In the genomic region with DNA sequence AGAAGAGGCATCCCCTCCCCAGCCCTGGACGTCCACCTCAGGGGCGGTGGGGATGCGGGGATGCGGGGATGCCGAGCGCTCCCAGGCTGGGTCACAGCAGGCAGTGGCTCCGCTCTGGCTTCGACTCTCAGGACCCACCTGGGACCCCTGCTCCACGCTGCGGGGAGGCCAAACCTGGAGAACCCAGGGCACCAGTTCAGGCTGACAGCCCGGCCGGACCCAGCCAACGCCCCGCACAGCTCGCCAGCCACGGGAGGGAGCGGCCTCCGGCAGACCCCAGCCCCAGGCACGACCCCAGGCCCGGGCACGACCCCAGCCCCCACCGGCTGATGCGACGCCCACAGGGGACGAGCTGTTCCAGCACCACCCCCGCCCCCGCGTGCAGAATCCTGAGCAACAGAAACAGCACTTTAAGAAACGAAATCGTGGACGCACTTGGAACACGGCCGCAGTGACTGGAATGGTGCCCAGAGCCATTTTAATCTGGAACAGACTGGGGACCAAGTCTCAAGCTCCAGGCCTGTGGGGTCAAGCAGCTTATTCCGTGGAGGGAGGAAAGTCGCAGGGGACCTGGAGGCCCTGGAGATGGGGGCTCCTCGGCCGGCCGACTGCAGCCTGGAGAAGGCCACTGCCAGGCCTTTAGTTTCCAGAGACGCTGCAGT, we compare ENCODE assay signal across 14 cellular contexts.
DNase-seq lines count a peak whose midpoint lies in the region; ATAC-seq and TF ChIP-seq lines count a peak whose summit lies in the region.
"Had no signal": no experiment of that assay in that cellular context is flagged by ENCODE, and none has a peak within 500 bp of the region (broad histone marks: within the 10 kb centered on the region; RNA-seq: fewer than 3 reads in every experiment).

No MANE protein-coding gene starts in this region.

- no peaks in the 10 kb centered on the region for H3K27me3 ChIP-seq in BLaER1 treated with 17β-estradiol and CSF1 and Interleukin-3, amounts not matched to agents 10 nM and 100 nM
- H3K27me3 ChIP-seq in right cardiac atrium (ENCODE audit: control insufficient read depth, insufficient read depth): no peaks in the 10 kb centered on the region
- no peaks in the 10 kb centered on the region for H3K27me3 ChIP-seq in skeletal muscle satellite cell (ENCODE audit: control insufficient read depth, insufficient read depth, low read length)
- no peaks in the 10 kb centered on the region for H3K27me3 ChIP-seq in CD8-positive, alpha-beta memory T cell (ENCODE audit: insufficient read depth, low read length, poor library complexity, severe bottlenecking)
- no peaks in the 10 kb centered on the region for H3K27me3 ChIP-seq in A673 (replicated peaks; ENCODE audit: insufficient read depth, low read depth, low read length, poor library complexity)

- intact Hi-C loops in right cardiac atrium (cut with DNase I) (loop anchor here in 3 of 4 donors (5.0 to 10.0 kb wide), 3 partner anchors 54 to 146 kb away; no protein-coding TSS in a partner anchor), A673 (cut with micrococcal nuclease; ENCODE audit: unreplicated experiment) (loop anchor here (5.0 kb wide), 1 partner anchor 181 kb away; no protein-coding TSS in a partner anchor)

- H4K20me1 ChIP-seq in BLaER1 treated with 17β-estradiol and CSF1 and Interleukin-3, amounts not matched to agents 10 nM and 100 nM: peaks cover 0 to 8% (median 0%) of the 10 kb centered on the region in 11 experiments; a peak in 1 of 22 replicates

- H3K36me3 Mint-ChIP-seq in CD8-positive, alpha-beta memory T cell: peaks cover 0 to 34% (median 5%) of the 10 kb centered on the region in 3 donors

- H3K36me3 ChIP-seq in BLaER1 treated with 17β-estradiol and CSF1 and Interleukin-3, amounts not matched to agents 10 nM and 100 nM: peaks cover 27 to 56% (median 48%) of the 10 kb centered on the region in 11 experiments; a peak in 21 of 22 replicates
- no peaks in the 10 kb centered on the region for H3K36me3 ChIP-seq in skeletal muscle satellite cell (ENCODE audit: insufficient read depth, low read length)
- H3K36me3 ChIP-seq in CD8-positive, alpha-beta memory T cell (ENCODE audit: insufficient read depth, low read length): no peaks in the 10 kb centered on the region
- H3K36me3 ChIP-seq in A673 (ENCODE audit: insufficient read depth, low read length, poor library complexity, severe bottlenecking): no peaks in the 10 kb centered on the region

- H3K9me3 ChIP-seq in BLaER1 treated with 17β-estradiol and CSF1 and Interleukin-3, amounts not matched to agents 10 nM and 100 nM (replicated peaks in 1 of 11): peaks cover 0 to 22% (median 0%) of the 10 kb centered on the region in 11 experiments; a peak in 10 of 22 replicates
- H3K9me3 ChIP-seq in right cardiac atrium (ENCODE audit: control insufficient read depth, low read length) (no peaks in the 10 kb centered on the region), skeletal muscle satellite cell (replicated peaks; ENCODE audit: low read length) (no peaks in the 10 kb centered on the region), A673 (ENCODE audit: low read depth, low read length, poor library complexity, severe bottlenecking) (no peaks in the 10 kb centered on the region)
- no peaks in the 10 kb centered on the region for H3K9me3 ChIP-seq in CD8-positive, alpha-beta memory T cell (ENCODE audit: low read length)

- peak overlapping the region; percentile 47 to 99 (median 81); a peak in 21 of 22 replicates for H3K27ac ChIP-seq in BLaER1 treated with 17β-estradiol and CSF1 and Interleukin-3, amounts not matched to agents 10 nM and 100 nM
- H3K27ac ChIP-seq in right cardiac atrium (ENCODE audit: low read length): peak overlapping the region; percentile 33
- no peak overlapping the region for H3K27ac ChIP-seq in CD8-positive, alpha-beta memory T cell (ENCODE audit: low read depth, low read length)
- no peak overlapping the region for H3K27ac ChIP-seq in A673 (ENCODE audit: low read depth, low read length, poor library complexity, severe bottlenecking)

- CTCF ChIA-PET in CD8-positive, alpha-beta memory T cell (lab: Charles Lee): interaction anchor here (0.6 kb wide), 1 partner anchor 519 kb away, joined by 3 read pairs; no protein-coding TSS in a partner anchor
- CTCF ChIA-PET in A673 (lab: Charles Lee): no interaction called here

- H3K4me3 ChIP-seq in BLaER1 treated with 17β-estradiol and CSF1 and Interleukin-3, amounts not matched to agents 10 nM and 100 nM: peak overlapping the region in 1 of 10 experiments; percentile 10; a peak in 2 of 20 replicates
- H3K4me3 ChIP-seq in cardiac fibroblast (replicated peaks in 1 of 2; ENCODE audit: low read depth in 2 of 2, low read length in 2 of 2) (no peak overlapping the region), right cardiac atrium (ENCODE audit: low read length) (no peak overlapping the region), skeletal muscle satellite cell (ENCODE audit: low read length) (no peak overlapping the region), A673 (ENCODE audit: low read depth, low read length, poor library complexity, severe bottlenecking) (no peak overlapping the region)
- H3K4me3 ChIP-seq in CD8-positive, alpha-beta memory T cell (ENCODE audit: low read length): no peak overlapping the region

- no peak overlapping the region for H3K4me3 Mint-ChIP-seq in CD8-positive, alpha-beta memory T cell
- H3K4me3 Mint-ChIP-seq: stimulated activated naive B cell treated with anti-CD40 and anti-IgM and Interleukin-4, amounts not matched to agents 10 μg/mL and 1 μg/mL and 100 μg/mL, for 72 hours had no signal

- peaks cover 80 to 95% (median 91%) of the 10 kb centered on the region in 10 experiments for H3K4me1 ChIP-seq in BLaER1 treated with 17β-estradiol and CSF1 and Interleukin-3, amounts not matched to agents 10 nM and 100 nM
- peaks cover 7% of the 10 kb centered on the region for H3K4me1 ChIP-seq in right cardiac atrium (ENCODE audit: control insufficient read depth, insufficient read depth, low read length)
- H3K4me1 ChIP-seq in skeletal muscle satellite cell (ENCODE audit: control insufficient read depth, insufficient read depth, low read length): peaks cover 74% of the 10 kb centered on the region
- H3K4me1 ChIP-seq in CD8-positive, alpha-beta memory T cell (ENCODE audit: insufficient read depth, low read length): peaks cover 89% of the 10 kb centered on the region
- no peaks in the 10 kb centered on the region for H3K4me1 ChIP-seq in A673 (ENCODE audit: insufficient read depth, low read length, poor library complexity, severe bottlenecking)

- peak overlapping the region; percentile 25 to 67 (median 51); a peak in 16 of 22 replicates for H3K9ac ChIP-seq in BLaER1 treated with 17β-estradiol and CSF1 and Interleukin-3, amounts not matched to agents 10 nM and 100 nM
- peak overlapping the region; percentile 70 for H3K9ac ChIP-seq in skeletal muscle satellite cell (ENCODE audit: low read depth, low read length)

- DNase-seq in cardiac fibroblast (ENCODE audit: low read depth in 2 of 2) (peak; percentile 49 to 67), right cardiac atrium (peak; percentile 75 to 91 (median 90)), NCI-H226 (no peak), glomerular visceral epithelial cell (ENCODE audit: extremely low spot score) (no peak), A673 (ENCODE audit: low spot score) (no peak)
- no peak for DNase-seq in CD8-positive, alpha-beta memory T cell
- DNase-seq: immature natural killer cell; Kasumi-1; NCI-H1436 treated with DMSO at 0.1 percent for 48 hours; NCI-H69; stimulated activated naive B cell treated with anti-CD40 and anti-IgM and Interleukin-4, amounts not matched to agents 10 μg/mL and 1 μg/mL and 100 μg/mL, for 72 hours had no signal

- POLR2A ChIA-PET in CD8-positive, alpha-beta memory T cell (lab: Charles Lee): no interaction called here
- POLR2A ChIA-PET in A673 (lab: Charles Lee; ENCODE audit: low non-redundant PET): no interaction called here

- no peaks in the 10 kb centered on the region for H3K27me3 Mint-ChIP-seq in CD8-positive, alpha-beta memory T cell
- H3K27me3 Mint-ChIP-seq: activated T-helper 17 cell treated with anti-CD3 and anti-CD28 coated beads, Interleukin-2, amount 50 U/mL, for 72 hours; stimulated activated naive B cell treated with anti-CD40 and anti-IgM and Interleukin-4, amounts not matched to agents 10 μg/mL and 1 μg/mL and 100 μg/mL, for 72 hours had no signal

- peak; percentile 4 to 10 for ATAC-seq in right cardiac atrium
- ATAC-seq: activated T-helper 17 cell treated with anti-CD3 and anti-CD28 coated beads, Interleukin-2, amount 50 U/mL, for 72 hours; stimulated activated naive B cell treated with anti-CD40 and anti-IgM and Interleukin-4, amounts not matched to agents 10 μg/mL and 1 μg/mL and 100 μg/mL, for 72 hours had no signal

- H3K27ac Mint-ChIP-seq in CD8-positive, alpha-beta memory T cell: peak overlapping the region in 1 of 8 donors; percentile 74
- H3K27ac Mint-ChIP-seq: activated T-helper 17 cell treated with anti-CD3 and anti-CD28 coated beads, Interleukin-2, amount 50 U/mL, for 72 hours; stimulated activated naive B cell treated with anti-CD40 and anti-IgM and Interleukin-4, amounts not matched to agents 10 μg/mL and 1 μg/mL and 100 μg/mL, for 72 hours had no signal

- no TSS peak for BruUV-seq in A673 (replicated peaks; lab: Mats Ljungman, UMichigan)

- H3K9me3 Mint-ChIP-seq in CD8-positive, alpha-beta memory T cell: no peaks in the 10 kb centered on the region
- H3K9me3 Mint-ChIP-seq: activated T-helper 17 cell treated with anti-CD3 and anti-CD28 coated beads, Interleukin-2, amount 50 U/mL, for 72 hours; immature natural killer cell had no signal

- TF ChIP-seq CTCF in cardiac fibroblast (IDR thresholded peaks at IDR 0.05; ENCODE audit: low read depth, low read length): no peak
- no peak for TF ChIP-seq CTCF in A673 (conservative IDR thresholded peaks at IDR 0.05; ENCODE audit: low read depth, low read length)

- peak overlapping the region; percentile 31 to 80 (median 61); a peak in 20 of 22 replicates for H3K4me2 ChIP-seq in BLaER1 treated with 17β-estradiol and CSF1 and Interleukin-3, amounts not matched to agents 10 nM and 100 nM
- peak overlapping the region; percentile 59 for H3K4me2 ChIP-seq in skeletal muscle satellite cell (ENCODE audit: low read length)

- 62% methylated on average over 39 of the region's 39 CpGs for WGBS in right cardiac atrium

- peaks cover 86 to 89% (median 89%) of the 10 kb centered on the region in 3 donors for H3K4me1 Mint-ChIP-seq in CD8-positive, alpha-beta memory T cell

Comparison
In these comparisons a context has a peak if more than half of its experiments do, and no peak if none do; other contexts are left out.
1. H3K27ac ChIP-seq: peak in BLaER1 treated with 17β-estradiol and CSF1 and Interleukin-3, amounts not matched to agents 10 nM and 100 nM (11 of 11) and right cardiac atrium (single experiment); none in CD8-positive, alpha-beta memory T cell (single experiment) and A673 (single experiment).
2. DNase-seq: peak in cardiac fibroblast (2 of 2) and right cardiac atrium (3 of 3); none in NCI-H226 (single experiment), CD8-positive, alpha-beta memory T cell (0 of 5), glomerular visceral epithelial cell (single experiment) and A673 (single experiment).